8 cellular contexts compared by ENCODE assay signal in genomic region chrX:1591863-1592127, GRCh38. TPM values are rescaled to one million over a fixed set of nuclear protein-coding genes. Genes with fewer than 3 reads are reported as not detected.
DNase-seq lines count a peak whose midpoint lies in the region; ATAC-seq and TF ChIP-seq lines count a peak whose summit lies in the region.

No MANE protein-coding gene starts in this region.

- no peaks in the 10 kb centered on the region for H3K9me3 Mint-ChIP-seq in activated naive CD4-positive, alpha-beta T cell treated with anti-CD3 and anti-CD28 coated beads, Interleukin-2, amount 50 U/mL, for 24 hours

- peaks cover 31% of the 10 kb centered on the region for H3K4me1 Mint-ChIP-seq in activated naive CD4-positive, alpha-beta T cell treated with anti-CD3 and anti-CD28 coated beads, Interleukin-2, amount 50 U/mL, for 24 hours

- H3K9me3 ChIP-seq in body of pancreas (no peaks in the 10 kb centered on the region), lower lobe of right lung (no peaks in the 10 kb centered on the region), upper lobe of right lung (no peaks in the 10 kb centered on the region)

- H3K4me3 ChIP-seq in body of pancreas (peak overlapping the region; percentile 96 to 97), lower lobe of right lung (peak overlapping the region; percentile 74), upper lobe of right lung (peak overlapping the region; percentile 79)

- H3K27me3 ChIP-seq in body of pancreas (no peaks in the 10 kb centered on the region), lower lobe of right lung (ENCODE audit: low read depth) (no peaks in the 10 kb centered on the region), upper lobe of right lung (no peaks in the 10 kb centered on the region)

- H3K36me3 ChIP-seq in body of pancreas (replicated peaks in 1 of 2; ENCODE audit: insufficient read depth in 1 of 2, low read depth in 2 of 2) (peaks cover 0 to 17% of the 10 kb centered on the region in 2 donors), lower lobe of right lung (peaks cover 35% of the 10 kb centered on the region), upper lobe of right lung (peaks cover 34% of the 10 kb centered on the region)

- H3K4me3 Mint-ChIP-seq in activated naive CD4-positive, alpha-beta T cell treated with anti-CD3 and anti-CD28 coated beads, Interleukin-2, amount 50 U/mL, for 24 hours: peak overlapping the region; percentile 92

- no peak for ATAC-seq in body of pancreas
- ATAC-seq in lower lobe of right lung: no peak
- ATAC-seq in upper lobe of right lung: no peak
- no peak for ATAC-seq in GM18867 (IDR thresholded peaks at IDR 0.05; ENCODE audit: unreplicated experiment)
- ATAC-seq in GM18519 (IDR thresholded peaks at IDR 0.05; ENCODE audit: low FRiP score, unreplicated experiment): no peak

- 2 to 15% methylated on average over 5 to 16 of the region's 19 CpGs for WGBS in body of pancreas, 2 donors

- H3K4me1 ChIP-seq in body of pancreas: peaks cover 19% of the 10 kb centered on the region
- H3K4me1 ChIP-seq in lower lobe of right lung: peaks cover 18% of the 10 kb centered on the region
- peaks cover 15% of the 10 kb centered on the region for H3K4me1 ChIP-seq in upper lobe of right lung

- no peak for TF ChIP-seq POLR2A in body of pancreas (IDR thresholded peaks at IDR 0.05)

- intact Hi-C loops in body of pancreas (cut with DNase I): no loop called here
- intact Hi-C loops in lower lobe of right lung (cut with DNase I): no loop called here
- intact Hi-C loops in upper lobe of right lung (cut with DNase I): no loop called here

- peaks cover 2% of the 10 kb centered on the region for H3K36me3 Mint-ChIP-seq in activated naive CD4-positive, alpha-beta T cell treated with anti-CD3 and anti-CD28 coated beads, Interleukin-2, amount 50 U/mL, for 24 hours

- in situ Hi-C loops in KBM-7 (cut with MboI; ENCODE audit: low pct_unique_long_range_greater_than_20kb, low sequenced_read_pairs): no loop called here

- no peak for DNase-seq in activated naive CD4-positive, alpha-beta T cell treated with anti-CD3 and anti-CD28 coated beads, Interleukin-2, amount 50 U/mL, for 16 hours
- DNase-seq in body of pancreas (no peak), lower lobe of right lung (no peak), upper lobe of right lung (no peak), KBM-7 (no peak)

- H3K27ac Mint-ChIP-seq in activated naive CD4-positive, alpha-beta T cell treated with anti-CD3 and anti-CD28 coated beads, Interleukin-2, amount 50 U/mL, for 24 hours: peak overlapping the region; percentile 87

- H3K27me3 Mint-ChIP-seq in activated naive CD4-positive, alpha-beta T cell treated with anti-CD3 and anti-CD28 coated beads, Interleukin-2, amount 50 U/mL, for 24 hours: no peaks in the 10 kb centered on the region

- TF ChIP-seq CTCF in body of pancreas (IDR thresholded peaks at IDR 0.05) (no peak), lower lobe of right lung (IDR thresholded peaks at IDR 0.05) (no peak), upper lobe of right lung (IDR thresholded peaks at IDR 0.05) (no peak)

- H3K27ac ChIP-seq in body of pancreas (peak overlapping the region; percentile 48 to 90 (median 82)), lower lobe of right lung (peak overlapping the region; percentile 87), upper lobe of right lung (peak overlapping the region; percentile 79)

RNA-seq across cellular contexts. Expression of gene AKAP17A, which starts 0.4 kb away (rescaled TPM):
- total RNA-seq in body of pancreas (100 to 1,000 TPM in 1 of 2 donors, 10 to 100 TPM in 1; 55.5 to 162 TPM), lower lobe of right lung (39.8 TPM), upper lobe of right lung (46.3 TPM)

RNA-seq across cellular contexts. Expression of gene ASMT, which starts 23.1 kb away (rescaled TPM):
- total RNA-seq in body of pancreas: not detected
- not detected for total RNA-seq in lower lobe of right lung
- total RNA-seq in upper lobe of right lung: not detected

RNA-seq across cellular contexts. Expression of gene P2RY8, which starts 54.8 kb away (rescaled TPM):
- total RNA-seq in body of pancreas: under 1 TPM; 0.66 to 0.78 TPM
- 3.0 TPM for total RNA-seq in lower lobe of right lung
- total RNA-seq in upper lobe of right lung: 3.1 TPM
